ENCODE assay signal across 8 cellular contexts in the genomic region with DNA sequence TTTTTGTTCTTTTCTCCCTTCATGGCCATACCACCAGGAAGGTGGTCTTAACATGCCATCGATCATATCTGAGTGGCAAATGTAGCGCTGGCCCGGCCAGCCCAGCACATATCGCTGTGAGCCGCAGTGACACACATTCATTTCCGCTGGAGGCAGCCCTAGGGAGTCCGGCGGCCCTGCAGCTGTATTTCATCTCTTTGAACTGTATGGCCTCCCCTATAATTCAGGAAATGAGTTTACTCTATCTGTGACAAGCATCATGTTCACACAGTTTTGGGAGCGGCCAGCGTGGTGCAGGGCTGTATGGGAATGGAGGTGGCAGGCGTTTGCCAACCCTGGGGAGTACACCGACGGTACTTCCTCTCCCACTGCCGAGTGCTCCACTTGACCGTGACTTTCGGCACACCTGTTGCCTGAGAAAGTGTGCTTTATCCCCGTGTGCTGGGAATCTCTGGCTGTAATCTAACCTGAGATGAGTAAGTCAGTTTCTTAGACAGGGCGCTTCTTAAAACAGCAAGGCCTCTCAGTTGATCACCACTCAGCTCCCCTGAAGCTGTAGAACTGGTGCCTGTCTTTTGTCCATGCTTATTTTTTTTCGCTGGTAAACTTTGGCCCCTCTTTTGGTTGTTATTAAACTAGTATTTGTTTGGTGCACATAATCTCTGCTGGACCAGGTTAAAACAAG.
A peak's percentile ranks its signal among the peaks of the same experiment; 100 is the strongest.
DNase-seq lines count a peak whose midpoint lies in the region; ATAC-seq, FAIRE-seq and TF ChIP-seq lines count a peak whose summit lies in the region.

No MANE protein-coding gene starts in this region.

- no peak overlapping the region for H3K4me3 ChIP-seq in brain microvascular endothelial cell (ENCODE audit: low read depth, low read length)

- no peaks in the 10 kb centered on the region for H3K27me3 Mint-ChIP-seq in T-helper 2 cell treated with Interferon-gamma antibody and Interleukin-4, amounts not matched to agents 5 μg/mL and 100 μg/mL, for 36 hours (ENCODE audit: low read depth)

- peak; percentile 54 for ATAC-seq in HG03439 (IDR thresholded peaks at IDR 0.05; ENCODE audit: unreplicated experiment)

- in situ Hi-C loops in brain microvascular endothelial cell (cut with HindIII; ENCODE audit: low pct_ligation_motif_present, low sequenced_read_pairs) = no loop called here

- H3K27ac ChIP-seq in brain microvascular endothelial cell = peak overlapping the region; percentile 36

- H3K36me3 Mint-ChIP-seq in T-helper 2 cell treated with Interferon-gamma antibody and Interleukin-4, amounts not matched to agents 5 μg/mL and 100 μg/mL, for 36 hours (ENCODE audit: low read depth) = no peaks in the 10 kb centered on the region

- peaks cover 61% of the 10 kb centered on the region for H3K4me1 Mint-ChIP-seq in T-helper 2 cell treated with Interferon-gamma antibody and Interleukin-4, amounts not matched to agents 5 μg/mL and 100 μg/mL, for 36 hours (ENCODE audit: low read depth)

- DNase-seq in NCI-H2171 treated with DMSO at 0.1 percent for 48 hours (lab: John Stamatoyannopoulos, UW) (peak; percentile 56), NCI-H2171 (lab: John Stamatoyannopoulos, UW) (no peak), brain microvascular endothelial cell (peak; percentile 50), RCC 7860 (ENCODE audit: low spot score) (no peak), ecto neural progenitor cell (ENCODE audit: low spot score) (no peak)
- DNase-seq in T-helper 2 cell treated with Interferon-gamma antibody and Interleukin-4, amounts not matched to agents 5 μg/mL and 100 μg/mL, for 36 hours (ENCODE audit: low spot score) = peak; percentile 64
- peak in 2 of 3 donors; percentile 25 to 33 for DNase-seq in stimulated activated CD4-positive, alpha-beta T cell treated with anti-CD3 and anti-CD28 coated beads, Interleukin-12 subunit alpha, Interleukin-12 subunit beta, amount 100 ng/mL, for 48 hours (ENCODE audit: low read depth in 2 of 3, low spot score in 1 of 3)

- no peaks in the 10 kb centered on the region for H3K9me3 Mint-ChIP-seq in T-helper 2 cell treated with Interferon-gamma antibody and Interleukin-4, amounts not matched to agents 5 μg/mL and 100 μg/mL, for 36 hours

- FAIRE-seq in RCC 7860 (lab: Jason Lieb, UNC) = no peak

- H3K27ac Mint-ChIP-seq in T-helper 2 cell treated with Interferon-gamma antibody and Interleukin-4, amounts not matched to agents 5 μg/mL and 100 μg/mL, for 36 hours = peak overlapping the region; percentile 91

- H3K27me3 ChIP-seq in brain microvascular endothelial cell (replicated peaks) = no peaks in the 10 kb centered on the region

- peak overlapping the region; percentile 78 for H3K4me3 Mint-ChIP-seq in T-helper 2 cell treated with Interferon-gamma antibody and Interleukin-4, amounts not matched to agents 5 μg/mL and 100 μg/mL, for 36 hours

- TF ChIP-seq CTCF in brain microvascular endothelial cell (IDR thresholded peaks at IDR 0.05; ENCODE audit: low read depth, low read length, missing control alignments) = no peak

- H3K36me3 ChIP-seq in brain microvascular endothelial cell (replicated peaks) = no peaks in the 10 kb centered on the region

Comparison
In these comparisons a context has a peak if more than half of its experiments do, and no peak if none do; other contexts are left out.
1. DNase-seq: peak in NCI-H2171 treated with DMSO at 0.1 percent for 48 hours (single experiment), T-helper 2 cell treated with Interferon-gamma antibody and Interleukin-4, amounts not matched to agents 5 μg/mL and 100 μg/mL, for 36 hours (single experiment), brain microvascular endothelial cell (single experiment) and stimulated activated CD4-positive, alpha-beta T cell treated with anti-CD3 and anti-CD28 coated beads, Interleukin-12 subunit alpha, Interleukin-12 subunit beta, amount 100 ng/mL, for 48 hours (2 of 3); none in NCI-H2171 (single experiment), RCC 7860 (single experiment) and ecto neural progenitor cell (single experiment).